Comparison of ENCODE assay signal across 18 cellular contexts in genomic region chr7:128879461-128879938, GRCh38. TPM values are rescaled to one million over a fixed set of nuclear protein-coding genes. Genes with fewer than 3 reads are reported as not detected.
DNase-seq lines count a peak whose midpoint lies in the region; ATAC-seq, FAIRE-seq and TF ChIP-seq lines count a peak whose summit lies in the region.
"Had no signal": no experiment of that assay in that cellular context is flagged by ENCODE, and none has a peak within 500 bp of the region (broad histone marks: within the 10 kb centered on the region; RNA-seq: fewer than 3 reads in every experiment).

No MANE protein-coding gene starts in this region.

- H3K27me3 ChIP-seq in left ventricle myocardium inferior (ENCODE audit: low read depth) (peaks cover 6% of the 10 kb centered on the region), astrocyte (ENCODE audit: insufficient read depth, low read length) (no peaks in the 10 kb centered on the region), lower lobe of right lung (ENCODE audit: low read depth) (no peaks in the 10 kb centered on the region)
- H3K27me3 ChIP-seq: cardiac muscle cell, gastroesophageal sphincter had no signal

- H4K20me1 ChIP-seq in astrocyte (ENCODE audit: insufficient read depth, low read length), result no peaks in the 10 kb centered on the region

- ATAC-seq in left ventricle myocardium superior (no peak), lower lobe of right lung (no peak), HG02981 (IDR thresholded peaks at IDR 0.05; ENCODE audit: unreplicated experiment) (no peak), HG03432 (IDR thresholded peaks at IDR 0.05; ENCODE audit: unreplicated experiment) (no peak)
- ATAC-seq: activated CD8-positive, alpha-beta memory T cell treated with anti-CD3 and anti-CD28 coated beads, Interleukin-2, amount 10 ng/mL, durations not matched to agents 7 days and 5 days; T-helper 17 cell had no signal

- no peak for TF ChIP-seq CTCF in left ventricle myocardium inferior (IDR thresholded peaks at IDR 0.05; ENCODE audit: borderline replicate concordance)
- no peak for TF ChIP-seq CTCF in astrocyte (IDR thresholded peaks at IDR 0.05; ENCODE audit: insufficient read depth, low read depth, low read length)
- TF ChIP-seq CTCF in lower lobe of right lung (IDR thresholded peaks at IDR 0.05), result no peak
- no peak for TF ChIP-seq CTCF in progenitor cell of endocrine pancreas (IDR thresholded peaks at IDR 0.05; ENCODE audit: unreplicated experiment)

- H3K4me1 Mint-ChIP-seq in astrocyte (ENCODE audit: low read depth, unreplicated experiment), result no peaks in the 10 kb centered on the region
- no peaks in the 10 kb centered on the region for H3K4me1 Mint-ChIP-seq in progenitor cell of endocrine pancreas (ENCODE audit: low read depth)

- peak; percentile 14 for DNase-seq in left ventricle myocardium inferior
- DNase-seq in left ventricle myocardium superior, result no peak
- DNase-seq in astrocyte (ENCODE audit: low read depth), result no peak
- DNase-seq in lower lobe of right lung, result peak; percentile 41
- no peak for DNase-seq in foreskin melanocyte
- DNase-seq in progenitor cell of endocrine pancreas (ENCODE audit: low spot score, unreplicated experiment), result no peak
- DNase-seq: activated CD8-positive, alpha-beta memory T cell treated with anti-CD3 and anti-CD28 coated beads, Interleukin-2, amount 10 ng/mL, durations not matched to agents 7 days and 5 days; KG1; T-helper 17 cell had no signal

- H3K36me3 Mint-ChIP-seq in astrocyte (ENCODE audit: low read depth, unreplicated experiment) (no peaks in the 10 kb centered on the region), progenitor cell of endocrine pancreas (ENCODE audit: insufficient read depth) (no peaks in the 10 kb centered on the region)
- H3K36me3 Mint-ChIP-seq: activated CD8-positive, alpha-beta memory T cell treated with anti-CD3 and anti-CD28 coated beads, Interleukin-2, amount 10 ng/mL, durations not matched to agents 7 days and 5 days; activated naive CD4-positive, alpha-beta T cell treated with anti-CD3 and anti-CD28 coated beads, Interleukin-2, amount 10 ng/mL, durations not matched to agents 7 days and 5 days had no signal

- H3K4me3 ChIP-seq in left ventricle myocardium inferior (no peak overlapping the region), astrocyte (ENCODE audit: insufficient read depth, low read depth, low read length) (no peak overlapping the region), lower lobe of right lung (no peak overlapping the region)
- H3K4me3 ChIP-seq: cardiac muscle cell, gastroesophageal sphincter, lung had no signal

- H3K27me3 Mint-ChIP-seq in astrocyte (ENCODE audit: low read depth, unreplicated experiment) (peaks cover 37% of the 10 kb centered on the region), progenitor cell of endocrine pancreas (no peaks in the 10 kb centered on the region)
- H3K27me3 Mint-ChIP-seq: T-helper 17 cell had no signal

- no peaks in the 10 kb centered on the region for H3K9me3 ChIP-seq in left ventricle myocardium inferior (replicated peaks)
- no peaks in the 10 kb centered on the region for H3K9me3 ChIP-seq in astrocyte (ENCODE audit: insufficient read depth, low read depth, low read length)
- H3K9me3 ChIP-seq in lower lobe of right lung, result no peaks in the 10 kb centered on the region
- H3K9me3 ChIP-seq: gastroesophageal sphincter, SK-N-SH had no signal

- H3K4me1 ChIP-seq in left ventricle myocardium inferior (peaks cover 3% of the 10 kb centered on the region), astrocyte (ENCODE audit: insufficient read depth, low read length) (no peaks in the 10 kb centered on the region), lower lobe of right lung (no peaks in the 10 kb centered on the region)

- H3K4me2 ChIP-seq in astrocyte (ENCODE audit: low read length), result peak overlapping the region; percentile 37
- H3K4me2 ChIP-seq: SK-N-SH had no signal

- H3K9ac ChIP-seq in astrocyte (ENCODE audit: low read length), result no peak overlapping the region
- H3K9ac ChIP-seq: SK-N-SH had no signal

- H3K27ac ChIP-seq in left ventricle myocardium inferior (replicated peaks), result no peak overlapping the region
- H3K27ac ChIP-seq in astrocyte (ENCODE audit: low read depth, low read length), result no peak overlapping the region
- H3K27ac ChIP-seq in lower lobe of right lung, result no peak overlapping the region
- H3K27ac ChIP-seq: cardiac muscle cell, gastroesophageal sphincter had no signal

- no peak for FAIRE-seq in astrocyte (lab: Jason Lieb, UNC)

- H3K27ac Mint-ChIP-seq in astrocyte (ENCODE audit: unreplicated experiment) (no peak overlapping the region), progenitor cell of endocrine pancreas (no peak overlapping the region)
- H3K27ac Mint-ChIP-seq: activated CD8-positive, alpha-beta memory T cell treated with anti-CD3 and anti-CD28 coated beads, Interleukin-2, amount 10 ng/mL, durations not matched to agents 7 days and 5 days; activated naive CD4-positive, alpha-beta T cell treated with anti-CD3 and anti-CD28 coated beads, Interleukin-2, amount 10 ng/mL, durations not matched to agents 7 days and 5 days; endodermal cell had no signal

- no peaks in the 10 kb centered on the region for H3K9me3 Mint-ChIP-seq in astrocyte (ENCODE audit: unreplicated experiment)
- no peaks in the 10 kb centered on the region for H3K9me3 Mint-ChIP-seq in progenitor cell of endocrine pancreas (ENCODE audit: low read depth)
- H3K9me3 Mint-ChIP-seq: activated naive CD4-positive, alpha-beta T cell treated with anti-CD3 and anti-CD28 coated beads, Interleukin-2, amount 10 ng/mL, durations not matched to agents 7 days and 5 days had no signal

- no peaks in the 10 kb centered on the region for H3K79me2 ChIP-seq in astrocyte (ENCODE audit: insufficient read depth, low read length)

- no peak overlapping the region for H3K4me3 Mint-ChIP-seq in astrocyte (ENCODE audit: unreplicated experiment)
- no peak overlapping the region for H3K4me3 Mint-ChIP-seq in progenitor cell of endocrine pancreas (ENCODE audit: low read depth)
- H3K4me3 Mint-ChIP-seq: activated CD8-positive, alpha-beta memory T cell treated with anti-CD3 and anti-CD28 coated beads, Interleukin-2, amount 10 ng/mL, durations not matched to agents 7 days and 5 days; activated naive CD4-positive, alpha-beta T cell treated with anti-CD3 and anti-CD28 coated beads, Interleukin-2, amount 10 ng/mL, durations not matched to agents 7 days and 5 days; endodermal cell; T-helper 17 cell had no signal

- H3K36me3 ChIP-seq in left ventricle myocardium inferior, result no peaks in the 10 kb centered on the region
- no peaks in the 10 kb centered on the region for H3K36me3 ChIP-seq in astrocyte (ENCODE audit: insufficient read depth, low read length)
- H3K36me3 ChIP-seq in lower lobe of right lung, result no peaks in the 10 kb centered on the region
- H3K36me3 ChIP-seq: cardiac muscle cell, gastroesophageal sphincter had no signal

- intact Hi-C loops in left ventricle myocardium inferior (cut with micrococcal nuclease), result loop anchor here (10.0 kb wide), 1 partner anchor 275 kb away; no protein-coding TSS in a partner anchor
- intact Hi-C loops in left ventricle myocardium superior (cut with micrococcal nuclease), result no loop called here
- intact Hi-C loops in lower lobe of right lung (cut with DNase I), result no loop called here

- H2AFZ ChIP-seq in astrocyte (ENCODE audit: low read depth, low read length), result no peak overlapping the region

RNA-seq across cellular contexts. Expression of gene ATP6V1F, which starts 16.8 kb away (rescaled TPM):
- total RNA-seq in left ventricle myocardium inferior (101 TPM), left ventricle myocardium superior (115 TPM), astrocyte (193 TPM in 2 replicates), lower lobe of right lung (208 TPM), progenitor cell of endocrine pancreas (119 and 124 TPM in 2 replicates)

RNA-seq across cellular contexts. Expression of gene KCP, which starts 31.0 kb away (rescaled TPM):
- total RNA-seq in left ventricle myocardium inferior (0.19 TPM), left ventricle myocardium superior (0.12 TPM), astrocyte (0.20 and 0.41 TPM in 2 replicates), lower lobe of right lung (1.3 TPM), progenitor cell of endocrine pancreas (6.8 and 8.5 TPM in 2 replicates)
- total RNA-seq: RPMI7951 had no signal

RNA-seq across cellular contexts. Expression of gene FLNC, which starts 49.3 kb away (rescaled TPM):
- total RNA-seq in left ventricle myocardium inferior (839 TPM), left ventricle myocardium superior (591 TPM), astrocyte (308 and 364 TPM in 2 replicates), lower lobe of right lung (11.7 TPM), progenitor cell of endocrine pancreas (6.9 and 11.7 TPM in 2 replicates)
- total RNA-seq: activated CD8-positive, alpha-beta memory T cell treated with anti-CD3 and anti-CD28 coated beads, Interleukin-2, amount 10 ng/mL, durations not matched to agents 7 days and 5 days had no signal

RNA-seq across cellular contexts. Expression of gene IRF5, which starts 58.2 kb away (rescaled TPM):
- total RNA-seq in left ventricle myocardium inferior (2.2 TPM), left ventricle myocardium superior (2.9 TPM), astrocyte (0.36 TPM in 1 of 2 replicates, not detected in the other), lower lobe of right lung (46.0 TPM), progenitor cell of endocrine pancreas (0.44 and 0.69 TPM in 2 replicates)
- total RNA-seq: cardiac muscle cell, RPMI7951 had no signal

Comparison
In these comparisons a context has a peak if more than half of its experiments do, and no peak if none do; other contexts are left out.
1. DNase-seq: peak in left ventricle myocardium inferior (single experiment) and lower lobe of right lung (single experiment); none in left ventricle myocardium superior (single experiment), astrocyte (single experiment), foreskin melanocyte (single experiment) and progenitor cell of endocrine pancreas (single experiment).
2. RNA of gene FLNC, which starts 49.3 kb away (total RNA-seq): 839 TPM in left ventricle myocardium inferior (single experiment), 591 TPM in left ventricle myocardium superior (single experiment) and 308 to 364 TPM in astrocyte; 11.7 TPM in lower lobe of right lung (single experiment) and 6.9 to 11.7 TPM in progenitor cell of endocrine pancreas; every median in the first group is over 10 times any median in the second.